In the genomic region with DNA sequence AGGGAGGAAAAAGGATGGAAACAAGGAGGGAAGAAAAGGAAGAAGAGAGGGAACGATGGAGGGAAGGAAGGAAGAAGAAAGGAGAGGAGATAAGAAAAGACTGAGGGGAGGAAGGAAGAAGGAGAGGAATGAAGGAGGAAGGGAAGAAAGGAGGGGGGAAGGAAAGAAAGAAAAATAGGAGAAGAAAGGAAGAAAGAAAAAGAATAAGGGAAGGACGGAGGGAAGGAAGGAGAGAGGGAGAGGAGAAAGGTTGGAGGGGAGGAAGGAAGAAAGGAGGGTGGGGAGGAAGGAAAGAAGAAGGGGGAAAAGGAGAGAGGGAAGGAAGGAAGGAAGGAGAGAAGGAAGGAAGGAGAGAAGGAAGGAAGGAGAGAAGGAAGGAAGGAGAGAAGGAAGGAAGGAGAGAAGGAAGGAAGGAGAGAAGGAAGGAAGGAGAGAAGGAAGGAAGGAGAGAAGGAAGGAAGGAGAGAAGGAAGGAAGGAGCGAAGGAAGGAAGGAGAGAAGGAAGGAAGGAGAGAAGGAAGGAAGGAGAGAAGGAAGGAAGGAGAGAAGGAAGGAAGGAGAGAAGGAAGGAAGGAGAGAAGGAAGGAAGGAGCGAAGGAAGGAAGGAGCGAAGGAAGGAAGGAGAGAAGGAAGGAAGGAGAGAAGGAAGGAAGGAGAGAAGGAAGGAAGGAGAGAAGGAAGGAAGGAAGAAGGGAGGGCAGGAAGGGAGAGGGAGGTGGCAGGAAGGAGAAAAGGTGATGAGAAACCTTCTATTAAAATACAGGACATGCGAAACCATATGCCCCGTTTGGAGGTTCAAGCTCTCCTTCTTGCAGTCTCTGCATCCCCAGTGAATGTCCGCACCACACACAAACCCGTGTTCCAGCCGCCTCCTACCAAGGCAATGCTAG, we compare ENCODE assay signal across 2 cellular contexts. TPM values are rescaled to one million over a fixed set of nuclear protein-coding genes. Genes with fewer than 3 reads are reported as not detected.
"Had no signal": no experiment of that assay in that cellular context is flagged by ENCODE, and none has a peak within 500 bp of the region (broad histone marks: within the 10 kb centered on the region; RNA-seq: fewer than 3 reads in every experiment).

No MANE protein-coding gene starts in this region.

RNA-seq across cellular contexts. Expression of a gene that starts 21.6 kb away (rescaled TPM):
- total RNA-seq: HT-29 had no signal
- polyA plus RNA-seq: IgD-negative memory B cell had no signal

RNA-seq across cellular contexts. Expression of a gene that starts 55.3 kb away (rescaled TPM):
- total RNA-seq: HT-29 had no signal
- polyA plus RNA-seq: IgD-negative memory B cell had no signal
